In the genomic region with DNA sequence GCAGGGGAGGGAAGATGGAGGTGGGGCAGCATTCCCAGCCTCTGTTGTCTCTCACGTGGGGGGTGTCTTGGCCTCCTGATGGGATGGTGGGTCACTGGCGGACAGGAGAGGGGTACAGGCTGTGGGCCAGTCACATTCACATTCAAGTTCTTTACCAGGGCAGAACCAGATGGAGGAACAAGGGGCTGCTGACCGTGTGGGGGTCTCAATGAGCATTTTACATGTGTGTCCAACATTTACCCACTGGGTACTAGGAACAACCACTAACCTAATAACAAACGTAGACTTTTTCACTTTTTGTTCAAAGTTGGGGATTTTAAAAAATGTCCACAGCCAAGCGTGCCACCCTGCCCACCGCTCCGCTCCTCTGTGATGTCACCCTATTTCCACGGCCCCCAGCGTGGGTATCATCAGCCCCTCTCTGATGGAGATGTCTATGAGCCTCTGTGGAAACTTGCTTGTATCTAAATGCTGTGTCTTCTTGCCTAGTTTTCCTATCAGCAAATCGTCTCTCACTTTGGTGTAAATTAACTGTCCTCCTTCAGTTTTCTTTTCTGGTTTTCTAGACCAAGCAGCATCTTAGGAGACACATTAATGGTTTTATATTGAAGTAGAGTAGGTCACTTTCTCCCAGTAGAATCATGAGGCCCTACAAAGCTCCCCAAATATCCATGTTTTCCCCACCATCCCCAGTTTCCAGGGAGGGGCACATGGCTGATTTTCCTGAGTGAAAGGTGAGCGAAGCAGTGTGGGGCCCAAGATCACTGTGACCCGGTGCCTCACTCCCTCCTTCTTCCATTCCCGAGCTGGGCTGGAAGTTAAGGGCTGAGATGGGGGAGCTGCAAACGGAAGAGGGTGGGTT, we compare ENCODE assay signal across 16 cellular contexts.
DNase-seq lines count a peak whose midpoint lies in the region; ATAC-seq, FAIRE-seq and TF ChIP-seq lines count a peak whose summit lies in the region.
"Had no signal": no experiment of that assay in that cellular context is flagged by ENCODE, and none has a peak within 500 bp of the region (broad histone marks: within the 10 kb centered on the region; RNA-seq: fewer than 3 reads in every experiment).

No MANE protein-coding gene starts in this region.

- H3K4me2 ChIP-seq in osteoblast (ENCODE audit: insufficient read depth, low read length): no peak overlapping the region

- H3K9me3 ChIP-seq in left ventricle myocardium inferior (replicated peaks): peaks cover 9% of the 10 kb centered on the region
- no peaks in the 10 kb centered on the region for H3K9me3 ChIP-seq in colonic mucosa
- H3K9me3 ChIP-seq in osteoblast (ENCODE audit: low read depth, low read length): peaks cover 2% of the 10 kb centered on the region
- H3K9me3 ChIP-seq in A673 (ENCODE audit: low read depth, low read length, poor library complexity, severe bottlenecking): no peaks in the 10 kb centered on the region

- H3K79me2 ChIP-seq in osteoblast (ENCODE audit: insufficient read depth, low read length): no peaks in the 10 kb centered on the region

- H2AFZ ChIP-seq in osteoblast (ENCODE audit: low read length): no peak overlapping the region

- intact Hi-C loops in left ventricle myocardium inferior (cut with micrococcal nuclease): no loop called here
- intact Hi-C loops in Right ventricle myocardium inferior (cut with DNase I): no loop called here
- intact Hi-C loops in colonic mucosa (cut with DNase I): no loop called here
- intact Hi-C loops in A673 (cut with micrococcal nuclease; ENCODE audit: unreplicated experiment): no loop called here

- H3K36me3 ChIP-seq in left ventricle myocardium inferior: no peaks in the 10 kb centered on the region
- no peaks in the 10 kb centered on the region for H3K36me3 ChIP-seq in colonic mucosa
- no peaks in the 10 kb centered on the region for H3K36me3 ChIP-seq in osteoblast (ENCODE audit: insufficient read depth, low read length)
- H3K36me3 ChIP-seq in A673 (ENCODE audit: insufficient read depth, low read length, poor library complexity, severe bottlenecking): no peaks in the 10 kb centered on the region

- no peaks in the 10 kb centered on the region for H4K20me1 ChIP-seq in osteoblast (ENCODE audit: insufficient read depth, low read length)

- H3K4me3 ChIP-seq in left ventricle myocardium inferior (no peak overlapping the region), colonic mucosa (no peak overlapping the region), osteoblast (ENCODE audit: insufficient read depth, low read length) (no peak overlapping the region), A673 (ENCODE audit: low read depth, low read length, poor library complexity, severe bottlenecking) (no peak overlapping the region)

- CTCF ChIA-PET in A673 (lab: Charles Lee): no interaction called here

- peaks cover 70% of the 10 kb centered on the region for H3K27me3 ChIP-seq in left ventricle myocardium inferior (ENCODE audit: low read depth)
- H3K27me3 ChIP-seq in colonic mucosa: no peaks in the 10 kb centered on the region
- H3K27me3 ChIP-seq in osteoblast (ENCODE audit: insufficient read depth, low read length): no peaks in the 10 kb centered on the region
- no peaks in the 10 kb centered on the region for H3K27me3 ChIP-seq in A673 (replicated peaks; ENCODE audit: insufficient read depth, low read depth, low read length, poor library complexity)

- no peak overlapping the region for H3K9ac ChIP-seq in colonic mucosa (ENCODE audit: low read depth in 2 of 2, low read length in 2 of 2)

- TF ChIP-seq CTCF in left ventricle myocardium inferior (IDR thresholded peaks at IDR 0.05; ENCODE audit: borderline replicate concordance): no peak
- TF ChIP-seq CTCF in colonic mucosa (IDR thresholded peaks at IDR 0.05): no peak
- no peak for TF ChIP-seq CTCF in osteoblast (IDR thresholded peaks at IDR 0.05; ENCODE audit: extremely low read depth, low read depth, low read length)
- no peak for TF ChIP-seq CTCF in A673 (conservative IDR thresholded peaks at IDR 0.05; ENCODE audit: low read depth, low read length)

- POLR2A ChIA-PET in A673 (lab: Charles Lee; ENCODE audit: low non-redundant PET): no interaction called here

- DNase-seq in left ventricle myocardium inferior (peak; percentile 9), Right ventricle myocardium inferior (ENCODE audit: missing footprints) (no peak), colonic mucosa (peak; percentile 5), osteoblast (ENCODE audit: insufficient read length, low spot score, missing footprints) (peak; percentile 62), urothelium cell line (ENCODE audit: low spot score) (no peak), A673 (ENCODE audit: low spot score) (no peak), amygdala (lab: John Stamatoyannopoulos, UW) (no peak)
- DNase-seq: CD4-positive, CD25-positive, alpha-beta regulatory T cell; DMS53; KBM-7; MV-4-11; NCI-H1417; NCI-H187 treated with DMSO at 0.1 percent for 48 hours; NCI-H69; SIG-M5 had no signal

- ATAC-seq in Right ventricle myocardium inferior (no peak), HG03196 (IDR thresholded peaks at IDR 0.05; ENCODE audit: unreplicated experiment) (no peak)

- no peaks in the 10 kb centered on the region for H3K4me1 ChIP-seq in left ventricle myocardium inferior
- no peaks in the 10 kb centered on the region for H3K4me1 ChIP-seq in colonic mucosa
- no peaks in the 10 kb centered on the region for H3K4me1 ChIP-seq in osteoblast (ENCODE audit: insufficient read depth, low read length)
- H3K4me1 ChIP-seq in A673 (ENCODE audit: insufficient read depth, low read length, poor library complexity, severe bottlenecking): no peaks in the 10 kb centered on the region

- FAIRE-seq in urothelium cell line (lab: Jason Lieb, UNC): peak; percentile 44

- BruUV-seq in A673 (replicated peaks; lab: Mats Ljungman, UMichigan): no TSS peak

- no peak overlapping the region for H3K27ac ChIP-seq in left ventricle myocardium inferior (replicated peaks)
- no peak overlapping the region for H3K27ac ChIP-seq in colonic mucosa
- H3K27ac ChIP-seq in osteoblast (ENCODE audit: low read depth, low read length): no peak overlapping the region
- no peak overlapping the region for H3K27ac ChIP-seq in A673 (ENCODE audit: low read depth, low read length, poor library complexity, severe bottlenecking)

Comparison
In these comparisons a context has a peak if more than half of its experiments do, and no peak if none do; other contexts are left out.
1. DNase-seq: peak in left ventricle myocardium inferior (single experiment), colonic mucosa (single experiment) and osteoblast (single experiment); none in Right ventricle myocardium inferior (single experiment), urothelium cell line (single experiment), A673 (single experiment) and amygdala (0 of 56).